In genomic region chr3:61855211-61855610, GRCh38 we compare ENCODE assay signal across 24 cellular contexts.
A peak's percentile ranks its signal among the peaks of the same experiment; 100 is the strongest.
DNase-seq lines count a peak whose midpoint lies in the region; ATAC-seq and TF ChIP-seq lines count a peak whose summit lies in the region.
"Had no signal": no experiment of that assay in that cellular context is flagged by ENCODE, and none has a peak within 500 bp of the region (broad histone marks: within the 10 kb centered on the region; RNA-seq: fewer than 3 reads in every experiment).

No MANE protein-coding gene starts in this region.

- H3K27me3 Mint-ChIP-seq in MCF 10A (ENCODE audit: insufficient read depth, unreplicated experiment) = no peaks in the 10 kb centered on the region
- H3K27me3 Mint-ChIP-seq: CD8-positive, alpha-beta memory T cell had no signal

- H3K36me3 ChIP-seq in breast epithelium = no peaks in the 10 kb centered on the region

- H3K9me3 Mint-ChIP-seq in MCF 10A (ENCODE audit: unreplicated experiment) = no peaks in the 10 kb centered on the region

- ATAC-seq in HG03342 (IDR thresholded peaks at IDR 0.05; ENCODE audit: unreplicated experiment) = no peak
- ATAC-seq: HCT116 had no signal

- no peaks in the 10 kb centered on the region for H3K4me1 ChIP-seq in breast epithelium

- H3K4me3 Mint-ChIP-seq in MCF 10A (ENCODE audit: unreplicated experiment) = no peak overlapping the region
- H3K4me3 Mint-ChIP-seq: CD8-positive, alpha-beta memory T cell had no signal

- H3K27ac ChIP-seq in breast epithelium = no peak overlapping the region
- H3K27ac ChIP-seq: 22Rv1, C4-2B, SK-N-MC had no signal

- POLR2A ChIA-PET in MCF 10A (lab: Yijun Ruan, JAX) = no interaction called here

- H3K4me3 ChIP-seq in breast epithelium (no peak overlapping the region), fibroblast of mammary gland (ENCODE audit: control insufficient read depth, low read depth, low read length) (no peak overlapping the region)
- H3K4me3 ChIP-seq: SK-N-MC had no signal

- TF ChIP-seq POLR2A in breast epithelium (IDR thresholded peaks at IDR 0.05) = no peak

- H3K27ac Mint-ChIP-seq in MCF 10A (ENCODE audit: low read depth, unreplicated experiment) = peak overlapping the region; percentile 63
- H3K27ac Mint-ChIP-seq: CD8-positive, alpha-beta memory T cell had no signal

- in situ Hi-C loops in GM13976 (cut with MboI; ENCODE audit: low sequenced_read_pairs, unreplicated experiment) = loop anchor here (10.0 kb wide), 1 partner anchor 330 kb away; no protein-coding TSS in a partner anchor

- intact Hi-C loops in MCF 10A (cut with micrococcal nuclease) = loop anchor here (5.0 kb wide), 1 partner anchor 293 kb away; the partner anchor contains the start of gene PTPRG
- intact Hi-C loops in breast epithelium (cut with DNase I; ENCODE audit: low total_unique reads) = no loop called here

- peaks cover 25% of the 10 kb centered on the region for H3K4me1 Mint-ChIP-seq in MCF 10A (ENCODE audit: insufficient read depth, unreplicated experiment)
- H3K4me1 Mint-ChIP-seq: CD8-positive, alpha-beta memory T cell had no signal

- no TSS peak for BruUV-seq in MCF 10A (replicated peaks; lab: Mats Ljungman, UMichigan)

- DNase-seq in MCF 10A (ENCODE audit: unreplicated experiment) (no peak), breast epithelium (ENCODE audit: low spot score in 2 of 2) (no peak), amniotic epithelial cell (ENCODE audit: low read depth) (peak; percentile 12), fibroblast of mammary gland (ENCODE audit: low read depth) (peak; percentile 63), GM13976 (ENCODE audit: low spot score) (no peak), SHP77 (lab: John Stamatoyannopoulos, UW) (no peak)
- no peak for DNase-seq in stimulated activated CD4-positive, alpha-beta T cell treated with anti-CD3 and anti-CD28 coated beads, Interleukin-2, amount 100 ng/mL, for 24 hours
- DNase-seq: ACHN; Calu3; CD8-positive, alpha-beta memory T cell; DMS153; KG1; MV-4-11; NCI-H1105 treated with DMSO at 0.1 percent for 48 hours; NCI-H1694; NCI-H2081; NCI-H446 treated with DMSO at 0.1 percent for 48 hours; NCI-H526 treated with DMSO at 0.1 percent for 48 hours; Right ventricle myocardium superior had no signal

- no peak for TF ChIP-seq CTCF in MCF 10A (IDR thresholded peaks at IDR 0.05; ENCODE audit: unreplicated experiment)
- no peak for TF ChIP-seq CTCF in breast epithelium (IDR thresholded peaks at IDR 0.05)
- no peak for TF ChIP-seq CTCF in fibroblast of mammary gland (conservative IDR thresholded peaks at IDR 0.05; ENCODE audit: control insufficient read depth, insufficient read depth, low read depth, low read length)
- TF ChIP-seq CTCF in GM13976 (IDR thresholded peaks at IDR 0.05; ENCODE audit: borderline replicate concordance, control extremely low read depth, extremely low read depth, insufficient read depth, missing control alignments) = no peak

- H3K36me3 Mint-ChIP-seq in MCF 10A (ENCODE audit: insufficient read depth, unreplicated experiment) = no peaks in the 10 kb centered on the region

- CTCF ChIA-PET in MCF 10A (lab: Yijun Ruan, JAX) = interaction anchor here (0.5 to 8.2 kb wide), 9 partner anchors 16 to 465 kb away, joined by 3 to 135 read pairs (median 4); no protein-coding TSS in a partner anchor

- no peaks in the 10 kb centered on the region for H3K9me3 ChIP-seq in breast epithelium

- no peaks in the 10 kb centered on the region for H3K27me3 ChIP-seq in breast epithelium

Comparison
In these comparisons a context has a peak if more than half of its experiments do, and no peak if none do; other contexts are left out.
1. DNase-seq: peak in amniotic epithelial cell (single experiment) and fibroblast of mammary gland (single experiment); none in MCF 10A (single experiment), breast epithelium (0 of 2), stimulated activated CD4-positive, alpha-beta T cell treated with anti-CD3 and anti-CD28 coated beads, Interleukin-2, amount 100 ng/mL, for 24 hours (0 of 2), GM13976 (single experiment) and SHP77 (0 of 2).